In the genomic region with DNA sequence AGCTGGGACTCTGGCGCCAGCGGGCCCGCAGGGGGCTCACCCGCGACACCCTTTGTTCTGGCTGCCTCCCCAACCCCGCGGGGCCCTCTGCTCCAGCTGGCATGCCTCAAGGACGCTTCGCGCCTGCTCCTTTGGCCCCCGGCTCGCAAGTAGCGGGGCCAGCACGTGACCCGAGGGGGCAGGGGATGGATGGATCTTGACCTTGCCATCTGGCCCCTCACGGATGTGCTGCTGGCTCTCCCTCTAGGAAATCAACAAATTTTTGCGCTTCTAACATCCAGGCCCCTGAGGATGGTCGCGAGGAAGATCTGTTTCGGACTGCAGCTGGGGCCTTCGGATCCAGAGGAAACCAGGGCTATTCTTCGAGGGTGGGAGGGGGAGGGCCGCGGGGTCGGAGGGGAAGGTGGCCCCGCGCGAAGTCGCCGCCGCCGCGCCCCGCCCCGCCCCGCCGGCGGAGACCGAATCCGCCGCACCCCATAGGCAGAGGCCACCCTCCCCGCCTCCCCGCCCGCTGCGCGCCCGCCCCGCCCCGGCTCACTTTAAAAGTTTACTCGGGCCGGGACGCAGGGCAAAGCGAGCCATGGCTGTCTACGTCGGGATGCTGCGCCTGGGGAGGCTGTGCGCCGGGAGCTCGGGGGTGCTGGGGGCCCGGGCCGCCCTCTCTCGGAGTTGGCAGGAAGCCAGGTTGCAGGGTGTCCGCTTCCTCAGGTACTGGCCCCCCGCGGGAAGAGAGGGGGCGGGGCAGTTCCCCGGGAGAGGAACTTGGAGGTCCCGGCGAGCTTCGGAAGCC, we compare ENCODE assay signal across 8 cellular contexts. TPM values are rescaled to one million over a fixed set of nuclear protein-coding genes. Genes with fewer than 3 reads are reported as not detected.
A peak's percentile ranks its signal among the peaks of the same experiment; 100 is the strongest.
DNase-seq lines count a peak whose midpoint lies in the region; ATAC-seq and TF ChIP-seq lines count a peak whose summit lies in the region.

A gene with protein sequence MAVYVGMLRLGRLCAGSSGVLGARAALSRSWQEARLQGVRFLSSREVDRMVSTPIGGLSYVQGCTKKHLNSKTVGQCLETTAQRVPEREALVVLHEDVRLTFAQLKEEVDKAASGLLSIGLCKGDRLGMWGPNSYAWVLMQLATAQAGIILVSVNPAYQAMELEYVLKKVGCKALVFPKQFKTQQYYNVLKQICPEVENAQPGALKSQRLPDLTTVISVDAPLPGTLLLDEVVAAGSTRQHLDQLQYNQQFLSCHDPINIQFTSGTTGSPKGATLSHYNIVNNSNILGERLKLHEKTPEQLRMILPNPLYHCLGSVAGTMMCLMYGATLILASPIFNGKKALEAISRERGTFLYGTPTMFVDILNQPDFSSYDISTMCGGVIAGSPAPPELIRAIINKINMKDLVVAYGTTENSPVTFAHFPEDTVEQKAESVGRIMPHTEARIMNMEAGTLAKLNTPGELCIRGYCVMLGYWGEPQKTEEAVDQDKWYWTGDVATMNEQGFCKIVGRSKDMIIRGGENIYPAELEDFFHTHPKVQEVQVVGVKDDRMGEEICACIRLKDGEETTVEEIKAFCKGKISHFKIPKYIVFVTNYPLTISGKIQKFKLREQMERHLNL (plus strand): TSS at position 537 of the 790 bp plus-strand sequence. CDS start 44 bp downstream, at position 581.

- peak within 1 kb of the TSS; percentile 88 for H3K4me3 Mint-ChIP-seq in HFFc6
- peak within 1 kb of the TSS; percentile 85 to 94 (median 91) for H3K4me3 Mint-ChIP-seq in naive B cell
- H3K4me3 Mint-ChIP-seq in stimulated activated memory B cell treated with anti-CD40 and anti-IgM and Interleukin-4, amounts not matched to agents 10 μg/mL and 1 μg/mL and 100 μg/mL, for 72 hours, result peak within 1 kb of the TSS; percentile 95

- no peak for TF ChIP-seq EP300 in esophagus muscularis mucosa (IDR thresholded peaks at IDR 0.05)

- H3K4me3 ChIP-seq in NT2/D1 (ENCODE audit: insufficient read length, low read depth), result peak within 1 kb of the TSS; percentile 54
- peak within 1 kb of the TSS; percentile 63 to 78 (median 70) for H3K4me3 ChIP-seq in esophagus muscularis mucosa

- DNase-seq in G401 (ENCODE audit: low spot score) (no peak), HFFc6 (peak; percentile 38), NT2/D1 (ENCODE audit: low read depth, low spot score) (no peak), activated T-cell treated with anti-CD3 and anti-CD28 coated beads for 4 hours (peak; percentile 57), esophagus muscularis mucosa (ENCODE audit: extremely low spot score) (peak; percentile 93), naive B cell (peak; percentile 62), DMS153 (lab: John Stamatoyannopoulos, UW) (no peak)

- intact Hi-C loops in esophagus muscularis mucosa (cut with DNase I), result no loop called here

- TF ChIP-seq CTCF in HFFc6 (IDR thresholded peaks at IDR 0.05) (no peak), esophagus muscularis mucosa (IDR thresholded peaks at IDR 0.05) (peak in 1 of 3 experiments; percentile 7)

- WGBS in esophagus muscularis mucosa, result under 1% methylated on average over 47 of the region's 70 CpGs

- H3K27ac ChIP-seq in esophagus muscularis mucosa (replicated peaks in 1 of 4), result peak within 1 kb of the TSS; percentile 78 to 87 (median 82)

- H3K36me3 ChIP-seq in NT2/D1 (ENCODE audit: insufficient read depth, insufficient read length, low read length) (peaks cover 4% of the 10 kb centered on the region), esophagus muscularis mucosa (peaks cover 0 to 4% (median 0%) of the 10 kb centered on the region in 4 donors)

- H3K9ac ChIP-seq in NT2/D1 (ENCODE audit: insufficient read length, low read depth), result peak within 1 kb of the TSS; percentile 87

- H3K27ac Mint-ChIP-seq in HFFc6 (peak within 1 kb of the TSS; percentile 90), naive B cell (peak within 1 kb of the TSS; percentile 47 to 93 (median 69))
- peak within 1 kb of the TSS; percentile 88 for H3K27ac Mint-ChIP-seq in stimulated activated memory B cell treated with anti-CD40 and anti-IgM and Interleukin-4, amounts not matched to agents 10 μg/mL and 1 μg/mL and 100 μg/mL, for 72 hours

- in situ Hi-C loops in G401 (cut with HindIII; ENCODE audit: low sequenced_read_pairs), result loop anchor here (5.0 kb wide), 1 partner anchor 46 kb away; no protein-coding TSS in a partner anchor

- H3K27me3 Mint-ChIP-seq in HFFc6 (ENCODE audit: insufficient read depth) (no peaks in the 10 kb centered on the region), naive B cell (no peaks in the 10 kb centered on the region)
- no peaks in the 10 kb centered on the region for H3K27me3 Mint-ChIP-seq in stimulated activated memory B cell treated with anti-CD40 and anti-IgM and Interleukin-4, amounts not matched to agents 10 μg/mL and 1 μg/mL and 100 μg/mL, for 72 hours

- no peaks in the 10 kb centered on the region; the same call in 1 of the 2 replicates for H3K9me3 ChIP-seq in NT2/D1 (ENCODE audit: insufficient read depth, low read length)
- no peaks in the 10 kb centered on the region for H3K9me3 ChIP-seq in esophagus muscularis mucosa

- no peak for TF ChIP-seq POLR2A in esophagus muscularis mucosa (IDR thresholded peaks at IDR 0.05; ENCODE audit: low read depth)

- peaks cover 56% of the 10 kb centered on the region for H3K4me1 Mint-ChIP-seq in HFFc6 (ENCODE audit: low read depth)
- peaks cover 15 to 42% (median 33%) of the 10 kb centered on the region in 3 donors for H3K4me1 Mint-ChIP-seq in naive B cell
- H3K4me1 Mint-ChIP-seq in stimulated activated memory B cell treated with anti-CD40 and anti-IgM and Interleukin-4, amounts not matched to agents 10 μg/mL and 1 μg/mL and 100 μg/mL, for 72 hours, result peaks cover 59% of the 10 kb centered on the region

- no peaks in the 10 kb centered on the region for H3K9me3 Mint-ChIP-seq in HFFc6
- no peaks in the 10 kb centered on the region for H3K9me3 Mint-ChIP-seq in naive B cell
- no peaks in the 10 kb centered on the region for H3K9me3 Mint-ChIP-seq in stimulated activated memory B cell treated with anti-CD40 and anti-IgM and Interleukin-4, amounts not matched to agents 10 μg/mL and 1 μg/mL and 100 μg/mL, for 72 hours

- H3K36me3 Mint-ChIP-seq in HFFc6 (ENCODE audit: low read depth), result peaks cover 8% of the 10 kb centered on the region; the same call in 1 of the 2 replicates
- H3K36me3 Mint-ChIP-seq in naive B cell, result no peaks in the 10 kb centered on the region
- no peaks in the 10 kb centered on the region for H3K36me3 Mint-ChIP-seq in stimulated activated memory B cell treated with anti-CD40 and anti-IgM and Interleukin-4, amounts not matched to agents 10 μg/mL and 1 μg/mL and 100 μg/mL, for 72 hours

- H3K4me1 ChIP-seq in NT2/D1 (ENCODE audit: insufficient read depth, insufficient read length) (peaks cover 7% of the 10 kb centered on the region), esophagus muscularis mucosa (peaks cover 19 to 46% (median 34%) of the 10 kb centered on the region in 4 donors)

- H3K27me3 ChIP-seq in NT2/D1 (ENCODE audit: insufficient read depth, insufficient read length) (peaks cover 5% of the 10 kb centered on the region), esophagus muscularis mucosa (no peaks in the 10 kb centered on the region)

- ATAC-seq in naive B cell (ENCODE audit: low read depth in 2 of 2), result peak; percentile 85
- ATAC-seq in stimulated activated memory B cell treated with anti-CD40 and anti-IgM and Interleukin-4, amounts not matched to agents 10 μg/mL and 1 μg/mL and 100 μg/mL, for 72 hours, result peak; percentile 90

RNA-seq across cellular contexts. Expression of the gene that starts here (rescaled TPM):
- 58.8 and 69.4 TPM in 2 replicates for total RNA-seq in G401 (2014; rRNA removed; shearing (Covaris generic))
- total RNA-seq in HFFc6 (2021; fragmentation: NEBNext Ultra II Directional; extraction: Animal tissue kit (Norgen Biotek cat#: 25700)), result 10 to 100 TPM; 15.3 to 23.3 (median 17.5) TPM
- 1 to 10 TPM; 6.0 to 9.6 (median 8.1) TPM for total RNA-seq in esophagus muscularis mucosa
- polyA plus RNA-seq in naive B cell (ENCODE audit: low read depth in 6 of 6), result 1 to 10 TPM; 3.3 to 9.1 (median 5.2) TPM

Comparison
In these comparisons a context has a peak if more than half of its experiments do, and no peak if none do; other contexts are left out.
1. DNase-seq: peak in HFFc6 (single experiment), activated T-cell treated with anti-CD3 and anti-CD28 coated beads for 4 hours (single experiment), esophagus muscularis mucosa (single experiment) and naive B cell (single experiment); none in G401 (single experiment), NT2/D1 (single experiment) and DMS153 (single experiment).
2. Peak in every context shown above with its lines, with median percentiles within 50 percentile points of each other: H3K27ac Mint-ChIP-seq and H3K4me3 Mint-ChIP-seq.